ENCODE assay signal across 8 cellular contexts in the genomic region with DNA sequence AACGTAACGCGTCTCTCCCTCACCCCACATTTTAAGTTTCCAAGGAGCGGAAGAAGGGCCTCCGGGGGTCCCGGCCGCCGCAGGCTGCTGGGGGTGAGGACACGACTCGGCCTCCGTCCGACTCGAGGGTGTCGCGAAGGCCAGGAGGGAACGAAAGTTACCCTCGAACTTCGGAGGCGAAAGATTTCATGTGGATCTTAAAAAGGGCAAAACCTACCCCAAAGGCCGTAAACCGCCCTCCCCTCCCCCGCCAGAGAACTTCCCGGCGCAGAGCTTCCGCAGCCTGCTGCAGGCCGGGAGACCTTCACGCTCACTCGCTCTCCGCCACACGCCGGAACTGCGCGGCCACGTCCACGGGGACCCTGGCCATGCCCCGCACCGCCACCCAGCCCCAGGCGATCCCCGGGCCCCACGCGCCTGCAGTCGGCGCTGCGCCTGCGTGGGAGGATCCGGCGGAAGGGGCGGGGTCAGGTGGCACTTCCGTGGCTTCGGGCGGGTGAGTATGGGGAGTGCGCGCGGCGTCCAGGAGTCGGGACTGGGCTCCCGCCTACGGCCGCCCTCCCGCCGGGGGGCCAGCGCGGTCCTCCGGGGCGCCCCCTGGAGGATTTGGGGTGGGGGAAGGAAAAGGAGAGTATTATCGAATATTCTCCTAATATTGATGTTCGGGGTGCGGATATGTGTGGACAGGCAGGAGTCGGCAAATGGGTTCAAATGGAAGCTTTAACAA. TPM values are rescaled to one million over a fixed set of nuclear protein-coding genes. Genes with fewer than 3 reads are reported as not detected.
DNase-seq lines count a peak whose midpoint lies in the region; ATAC-seq, FAIRE-seq and TF ChIP-seq lines count a peak whose summit lies in the region.

A gene (plus strand): TSS at position 474 of the 727 bp plus-strand sequence. CDS start 19,755 bp downstream, outside the sequence.

- peak within 1 kb of the TSS; percentile 65 for H3K4me2 ChIP-seq in DND-41 (ENCODE audit: insufficient read depth, low read length)

- intact Hi-C loops in activated T-helper 1 cell treated with anti-CD3 and anti-CD28 coated beads, Interleukin-12 subunit alpha, Interleukin-12 subunit beta, Interleukin-2, Interleukin-4 antibody, amounts not matched to agents 30 ng/mL and 10 ng/mL and 1 ng/mL, durations not matched to agents 14 hours and 24 hours and 36 hours (cut with micrococcal nuclease): loop anchor here (1.0 to 5.0 kb wide), 14 partner anchors 114 to 1444 kb away; a partner anchor contains a TSS

- no peaks in the 10 kb centered on the region for H3K27me3 ChIP-seq in DND-41 (ENCODE audit: insufficient read depth, low read length, poor library complexity)

- H2AFZ ChIP-seq in DND-41 (ENCODE audit: low read depth, low read length): peak within 1 kb of the TSS; percentile 83

- peak; percentile 94 for DNase-seq in DND-41
- DNase-seq in KBM-7: peak; percentile 96
- peak; percentile 83 for DNase-seq in RCC 7860 (ENCODE audit: low spot score)
- peak; percentile 95 for DNase-seq in activated T-helper 1 cell treated with anti-CD3 and anti-CD28 coated beads, Interleukin-12 subunit alpha, Interleukin-12 subunit beta, Interleukin-2, Interleukin-4 antibody, amounts not matched to agents 30 ng/mL and 10 ng/mL and 1 ng/mL, durations not matched to agents 14 hours and 24 hours and 36 hours (ENCODE audit: low spot score)
- DNase-seq in fibroblast of gingiva (ENCODE audit: low read depth): peak; percentile 93
- DNase-seq in naive thymus-derived CD8-positive, alpha-beta T cell: peak; percentile 89 to 96 (median 94)
- peak; percentile 85 to 94 (median 90) for DNase-seq in stimulated activated naive CD4-positive, alpha-beta T cell (lab: John Stamatoyannopoulos, UW)

- peak within 1 kb of the TSS; percentile 99 for H3K27ac Mint-ChIP-seq in activated T-helper 1 cell treated with anti-CD3 and anti-CD28 coated beads, Interleukin-12 subunit alpha, Interleukin-12 subunit beta, Interleukin-2, Interleukin-4 antibody, amounts not matched to agents 30 ng/mL and 10 ng/mL and 1 ng/mL, durations not matched to agents 14 hours and 24 hours and 36 hours
- peak within 1 kb of the TSS; percentile 97 to 100 (median 99) for H3K27ac Mint-ChIP-seq in naive thymus-derived CD8-positive, alpha-beta T cell

- no peaks in the 10 kb centered on the region for H4K20me1 ChIP-seq in DND-41 (ENCODE audit: insufficient read depth, low read length)

- H3K9me3 ChIP-seq in DND-41 (ENCODE audit: insufficient read depth, low read length, severe bottlenecking): peaks cover 3% of the 10 kb centered on the region

- H3K4me1 Mint-ChIP-seq in activated T-helper 1 cell treated with anti-CD3 and anti-CD28 coated beads, Interleukin-12 subunit alpha, Interleukin-12 subunit beta, Interleukin-2, Interleukin-4 antibody, amounts not matched to agents 30 ng/mL and 10 ng/mL and 1 ng/mL, durations not matched to agents 14 hours and 24 hours and 36 hours (ENCODE audit: low read depth): peaks cover 49% of the 10 kb centered on the region
- H3K4me1 Mint-ChIP-seq in naive thymus-derived CD8-positive, alpha-beta T cell: peaks cover 14 to 49% (median 46%) of the 10 kb centered on the region in 4 donors

- no peak for FAIRE-seq in RCC 7860 (lab: Jason Lieb, UNC)

- ATAC-seq in DND-41 (ENCODE audit: insufficient read depth, low read depth) (peak; percentile 96), GM21717 (IDR thresholded peaks at IDR 0.05; ENCODE audit: unreplicated experiment) (peak; percentile 91)
- ATAC-seq in naive thymus-derived CD8-positive, alpha-beta T cell: peak; percentile 93 to 94

- peak within 1 kb of the TSS; percentile 74 for H3K27ac ChIP-seq in DND-41 (ENCODE audit: low read length)

- in situ Hi-C loops in KBM-7 (cut with MboI; ENCODE audit: low pct_unique_long_range_greater_than_20kb, low sequenced_read_pairs): no loop called here

- peak within 1 kb of the TSS; percentile 71 for H3K9ac ChIP-seq in DND-41 (ENCODE audit: low read depth, low read length)

- H3K27me3 Mint-ChIP-seq in activated T-helper 1 cell treated with anti-CD3 and anti-CD28 coated beads, Interleukin-12 subunit alpha, Interleukin-12 subunit beta, Interleukin-2, Interleukin-4 antibody, amounts not matched to agents 30 ng/mL and 10 ng/mL and 1 ng/mL, durations not matched to agents 14 hours and 24 hours and 36 hours (ENCODE audit: insufficient read depth): peaks cover 2% of the 10 kb centered on the region
- H3K27me3 Mint-ChIP-seq in naive thymus-derived CD8-positive, alpha-beta T cell: peaks cover 0 to 6% (median 0%) of the 10 kb centered on the region in 5 donors

- peaks cover 20% of the 10 kb centered on the region for H3K36me3 Mint-ChIP-seq in activated T-helper 1 cell treated with anti-CD3 and anti-CD28 coated beads, Interleukin-12 subunit alpha, Interleukin-12 subunit beta, Interleukin-2, Interleukin-4 antibody, amounts not matched to agents 30 ng/mL and 10 ng/mL and 1 ng/mL, durations not matched to agents 14 hours and 24 hours and 36 hours (ENCODE audit: low read depth)
- H3K36me3 Mint-ChIP-seq in naive thymus-derived CD8-positive, alpha-beta T cell: peaks cover 0 to 8% (median 5%) of the 10 kb centered on the region in 3 donors

- POLR2A ChIA-PET in naive thymus-derived CD8-positive, alpha-beta T cell (lab: Charles Lee): interaction anchor here (0.9 to 2.3 kb wide), 7 partner anchors 208 to 520 kb away, joined by 3 to 19 read pairs (median 5); a partner anchor contains a TSS

- H3K4me3 Mint-ChIP-seq in activated T-helper 1 cell treated with anti-CD3 and anti-CD28 coated beads, Interleukin-12 subunit alpha, Interleukin-12 subunit beta, Interleukin-2, Interleukin-4 antibody, amounts not matched to agents 30 ng/mL and 10 ng/mL and 1 ng/mL, durations not matched to agents 14 hours and 24 hours and 36 hours: peak within 1 kb of the TSS; percentile 97
- peak within 1 kb of the TSS; percentile 95 to 99 (median 98) for H3K4me3 Mint-ChIP-seq in naive thymus-derived CD8-positive, alpha-beta T cell

- peaks cover 15% of the 10 kb centered on the region; the same call in 1 of the 2 replicates for H3K79me2 ChIP-seq in DND-41 (ENCODE audit: insufficient read depth, low read length)

- H3K9me3 Mint-ChIP-seq in activated T-helper 1 cell treated with anti-CD3 and anti-CD28 coated beads, Interleukin-12 subunit alpha, Interleukin-12 subunit beta, Interleukin-2, Interleukin-4 antibody, amounts not matched to agents 30 ng/mL and 10 ng/mL and 1 ng/mL, durations not matched to agents 14 hours and 24 hours and 36 hours: peaks cover 8% of the 10 kb centered on the region
- H3K9me3 Mint-ChIP-seq in naive thymus-derived CD8-positive, alpha-beta T cell: no peaks in the 10 kb centered on the region

- no peaks in the 10 kb centered on the region for H3K36me3 ChIP-seq in DND-41 (ENCODE audit: insufficient read depth, low read length)

- TF ChIP-seq CTCF in DND-41 (IDR thresholded peaks at IDR 0.05; ENCODE audit: borderline replicate concordance, extremely low read depth, low read length, poor library complexity, severe bottlenecking): peak; percentile 58

- H3K4me1 ChIP-seq in DND-41 (ENCODE audit: insufficient read depth, low read length): peaks cover 24% of the 10 kb centered on the region

- H3K4me3 ChIP-seq in DND-41 (ENCODE audit: low read depth in 1 of 2, low read length in 2 of 2): peak within 1 kb of the TSS; percentile 74 to 77

RNA-seq across cellular contexts. Expression of the gene that starts here (rescaled TPM):
- total RNA-seq in activated T-helper 1 cell treated with anti-CD3 and anti-CD28 coated beads, Interleukin-12 subunit alpha, Interleukin-12 subunit beta, Interleukin-2, Interleukin-4 antibody, amounts not matched to agents 30 ng/mL and 10 ng/mL and 1 ng/mL, durations not matched to agents 14 hours and 24 hours and 36 hours: 18.1 and 20.8 TPM in 2 replicates
- total RNA-seq in naive thymus-derived CD8-positive, alpha-beta T cell: 10 to 100 TPM; 11.8 TPM
- 1 to 10 TPM; 8.0 to 10.0 (median 9.6) TPM for polyA plus RNA-seq in naive thymus-derived CD8-positive, alpha-beta T cell

Comparison
In these comparisons a context has a peak if more than half of its experiments do, and no peak if none do; other contexts are left out.
1. Peak in every context shown above with its lines: DNase-seq, ATAC-seq, H3K4me3 ChIP-seq and H3K27ac ChIP-seq.